In genomic region chr7:127585044-127585953, GRCh38 we compare ENCODE assay signal across 8 cellular contexts. TPM values are rescaled to one million over a fixed set of nuclear protein-coding genes. Genes with fewer than 3 reads are reported as not detected.
DNase-seq lines count a peak whose midpoint lies in the region; ATAC-seq and TF ChIP-seq lines count a peak whose summit lies in the region.

GCC1 (minus strand) TSS chr7:127585596; CDS start chr7:127585182, 414 bp downstream.

- intact Hi-C loops in activated CD4-positive, alpha-beta T cell treated with anti-CD3 and anti-CD28 coated beads for 36 hours (cut with DNase I, micrococcal nuclease), result loop anchor here (1.0 to 10.0 kb wide), 11 partner anchors 66 to 1470 kb away; partner anchors contain the start of genes HILPDA (in 1 of the 2), IMPDH1 (in 1 of the 2), LRRC4 (in 1 of the 2) and RBM28 (in 1 of the 2)

- H3K9me3 Mint-ChIP-seq in activated CD4-positive, alpha-beta T cell treated with anti-CD3 and anti-CD28 coated beads for 36 hours (ENCODE audit: low read depth), result no peaks in the 10 kb centered on the region
- H3K9me3 Mint-ChIP-seq in chondrocyte (ENCODE audit: low read depth), result no peaks in the 10 kb centered on the region

- peaks cover 68% of the 10 kb centered on the region for H3K4me1 Mint-ChIP-seq in activated CD4-positive, alpha-beta T cell treated with anti-CD3 and anti-CD28 coated beads for 36 hours
- peaks cover 73% of the 10 kb centered on the region for H3K4me1 Mint-ChIP-seq in chondrocyte (ENCODE audit: low read depth)

- POLR2A ChIA-PET in activated CD4-positive, alpha-beta T cell treated with anti-CD3 and anti-CD28 coated beads for 36 hours (lab: Charles Lee), result interaction anchor here (0.6 to 0.7 kb wide), 2 partner anchors 19 to 193 kb away, joined by 3 read pairs; partner anchors contain the start of gene ZNF800

- H3K27ac Mint-ChIP-seq in activated CD4-positive, alpha-beta T cell treated with anti-CD3 and anti-CD28 coated beads for 36 hours, result peak within 1 kb of the TSS; percentile 91
- H3K27ac Mint-ChIP-seq in chondrocyte (ENCODE audit: unreplicated experiment), result peak within 1 kb of the TSS; percentile 87

- peak; percentile 73 for ATAC-seq in GM19035 (IDR thresholded peaks at IDR 0.05; ENCODE audit: unreplicated experiment)
- ATAC-seq in HG03342 (IDR thresholded peaks at IDR 0.05; ENCODE audit: unreplicated experiment), result peak; percentile 85
- peak; percentile 84 for ATAC-seq in activated CD4-positive, alpha-beta T cell treated with anti-CD3 and anti-CD28 coated beads for 36 hours

- TF ChIP-seq CTCF in chondrocyte (IDR thresholded peaks at IDR 0.05), result no peak

- DNase-seq in AML-193 (lab: John Stamatoyannopoulos, UW), result peak; percentile 49 to 66
- DNase-seq in NCI-H510A (lab: John Stamatoyannopoulos, UW), result peak; percentile 33
- peak; percentile 96 for DNase-seq in activated CD4-positive, alpha-beta T cell treated with anti-CD3 and anti-CD28 coated beads for 36 hours
- DNase-seq in chondrocyte (ENCODE audit: low spot score), result peak; percentile 95
- peak; percentile 91 for DNase-seq in kidney tubule cell (ENCODE audit: low spot score)
- peak; percentile 84 to 92 (median 90) for DNase-seq in stimulated activated CD4-positive, alpha-beta T cell treated with anti-CD3 and anti-CD28 coated beads, Interleukin-1b, Interleukin-23, amount 100 ng/mL, for 24 hours (ENCODE audit: low read depth in 4 of 4, low spot score in 1 of 4)

- H3K4me3 Mint-ChIP-seq in activated CD4-positive, alpha-beta T cell treated with anti-CD3 and anti-CD28 coated beads for 36 hours, result peak within 1 kb of the TSS; percentile 88
- peak within 1 kb of the TSS; percentile 89 for H3K4me3 Mint-ChIP-seq in chondrocyte (ENCODE audit: unreplicated experiment)

- H3K27me3 Mint-ChIP-seq in activated CD4-positive, alpha-beta T cell treated with anti-CD3 and anti-CD28 coated beads for 36 hours, result no peaks in the 10 kb centered on the region
- H3K27me3 Mint-ChIP-seq in chondrocyte (ENCODE audit: low read depth), result no peaks in the 10 kb centered on the region

- H3K36me3 Mint-ChIP-seq in activated CD4-positive, alpha-beta T cell treated with anti-CD3 and anti-CD28 coated beads for 36 hours (ENCODE audit: low read depth), result peaks cover 33% of the 10 kb centered on the region
- H3K36me3 Mint-ChIP-seq in chondrocyte (ENCODE audit: low read depth), result peaks cover 13% of the 10 kb centered on the region

- CTCF ChIA-PET in activated CD4-positive, alpha-beta T cell treated with anti-CD3 and anti-CD28 coated beads for 36 hours (lab: Charles Lee), result interaction anchor here (0.7 to 2.0 kb wide), 7 partner anchors 13 to 238 kb away, joined by 3 to 6 read pairs (median 4); no protein-coding TSS in a partner anchor

RNA-seq across cellular contexts. Expression of gene GCC1, which starts in this region (rescaled TPM):
- total RNA-seq in activated CD4-positive, alpha-beta T cell treated with anti-CD3 and anti-CD28 coated beads for 36 hours, result 10 to 100 TPM; 11.5 to 13.9 TPM
- total RNA-seq in chondrocyte, result 15.8 to 19.9 TPM (median 18.9 TPM) in 3 replicates

Comparison
In these comparisons a context has a peak if more than half of its experiments do, and no peak if none do; other contexts are left out.
1. Peak in every context shown above with its lines: DNase-seq and ATAC-seq.
2. DNase-seq: peak in every context shown above with its lines; median percentile 96 in activated CD4-positive, alpha-beta T cell treated with anti-CD3 and anti-CD28 coated beads for 36 hours; 95 in chondrocyte; 91 in kidney tubule cell; 90 in stimulated activated CD4-positive, alpha-beta T cell treated with anti-CD3 and anti-CD28 coated beads, Interleukin-1b, Interleukin-23, amount 100 ng/mL, for 24 hours; 58 in AML-193; 33 in NCI-H510A.